ENCODE assay signal across 18 cellular contexts in genomic region chr12:100797786-100798580, GRCh38. TPM values are rescaled to one million over a fixed set of nuclear protein-coding genes. Genes with fewer than 3 reads are reported as not detected.
"Had no signal": no experiment of that assay in that cellular context is flagged by ENCODE, and none has a peak within 500 bp of the region (broad histone marks: within the 10 kb centered on the region; RNA-seq: fewer than 3 reads in every experiment).

No MANE protein-coding gene starts in this region.

- H3K4me3 Mint-ChIP-seq: activated CD8-positive, alpha-beta T cell treated with anti-CD3 and anti-CD28 coated beads for 36 hours; activated naive CD8-positive, alpha-beta T cell treated with anti-CD3 and anti-CD28 coated beads, Interleukin-2, amount 10 ng/mL, durations not matched to agents 7 days and 5 days; activated T-cell treated with anti-CD3 and anti-CD28 coated beads, Interleukin-2, amount 50 U/mL, for 72 hours; memory B cell; WTC11 had no signal

- H3K4me1 ChIP-seq: left ventricle myocardium inferior, pancreas, thyroid gland had no signal

- H3K4me3 ChIP-seq: hepatocyte, left ventricle myocardium inferior, pancreas, sigmoid colon, stomach, thyroid gland had no signal

- H3K9me3 ChIP-seq: left ventricle myocardium inferior, pancreas, sigmoid colon, stomach, thyroid gland had no signal

- ATAC-seq: activated CD8-positive, alpha-beta T cell treated with anti-CD3 and anti-CD28 coated beads for 36 hours; activated T-cell treated with anti-CD3 and anti-CD28 coated beads, Interleukin-2, amount 50 U/mL, for 72 hours; pancreas; WTC11 had no signal

- DNase-seq: activated CD4-positive, alpha-beta T cell treated with anti-CD3 and anti-CD28 coated beads for 48 hours; activated CD8-positive, alpha-beta T cell treated with anti-CD3 and anti-CD28 coated beads for 36 hours; activated gamma-delta T cell treated with Interleukin-2 at 50 U/mL for 16 hours; activated naive CD8-positive, alpha-beta T cell treated with anti-CD3 and anti-CD28 coated beads, Interleukin-2, amount 10 ng/mL, durations not matched to agents 7 days and 5 days; activated T-cell treated with anti-CD3 and anti-CD28 coated beads, Interleukin-2, amount 50 U/mL, for 72 hours; kidney; left ventricle myocardium inferior; pancreas; sigmoid colon; stimulated activated CD4-positive, alpha-beta T cell treated with anti-CD3 and anti-CD28 coated beads, Interleukin-2, amount 100 ng/mL, for 24 hours; stomach; T-helper 2 cell; thyroid gland had no signal

- H3K79me2 ChIP-seq: hepatocyte had no signal

- H2AFZ ChIP-seq: hepatocyte had no signal

- H3K36me3 ChIP-seq: left ventricle myocardium inferior, pancreas, sigmoid colon, stomach, thyroid gland had no signal

- H3K36me3 Mint-ChIP-seq: activated naive CD8-positive, alpha-beta T cell treated with anti-CD3 and anti-CD28 coated beads, Interleukin-2, amount 10 ng/mL, durations not matched to agents 7 days and 5 days; memory B cell; WTC11 had no signal

- H3K4me2 ChIP-seq: hepatocyte had no signal

- H3K27me3 ChIP-seq: sigmoid colon, thyroid gland had no signal

- FAIRE-seq: bronchial epithelial cell, kidney, pancreas, urothelium cell line had no signal

- H3K9me3 Mint-ChIP-seq: activated CD8-positive, alpha-beta T cell treated with anti-CD3 and anti-CD28 coated beads for 36 hours; activated naive CD8-positive, alpha-beta T cell treated with anti-CD3 and anti-CD28 coated beads, Interleukin-2, amount 10 ng/mL, durations not matched to agents 7 days and 5 days; activated T-cell treated with anti-CD3 and anti-CD28 coated beads, Interleukin-2, amount 50 U/mL, for 72 hours; WTC11 had no signal

- H3K4me1 Mint-ChIP-seq: activated naive CD8-positive, alpha-beta T cell treated with anti-CD3 and anti-CD28 coated beads, Interleukin-2, amount 10 ng/mL, durations not matched to agents 7 days and 5 days; memory B cell had no signal

- H3K27ac ChIP-seq: hepatocyte, left ventricle myocardium inferior, pancreas, sigmoid colon, stomach, thyroid gland had no signal

- H3K27ac Mint-ChIP-seq: activated CD8-positive, alpha-beta T cell treated with anti-CD3 and anti-CD28 coated beads for 36 hours; activated naive CD8-positive, alpha-beta T cell treated with anti-CD3 and anti-CD28 coated beads, Interleukin-2, amount 10 ng/mL, durations not matched to agents 7 days and 5 days; activated T-cell treated with anti-CD3 and anti-CD28 coated beads, Interleukin-2, amount 50 U/mL, for 72 hours; memory B cell; WTC11 had no signal

RNA-seq across cellular contexts. Expression of gene ANO4, which starts 3.4 kb away (rescaled TPM):
- total RNA-seq: activated CD8-positive, alpha-beta T cell treated with anti-CD3 and anti-CD28 coated beads for 36 hours; activated naive CD8-positive, alpha-beta T cell treated with anti-CD3 and anti-CD28 coated beads, Interleukin-2, amount 10 ng/mL, durations not matched to agents 7 days and 5 days; activated T-cell treated with anti-CD3 and anti-CD28 coated beads, Interleukin-2, amount 50 U/mL, for 72 hours; left ventricle myocardium inferior had no signal
- polyA plus RNA-seq: stomach had no signal
